ENCODE assay signal across 16 cellular contexts in genomic region chr19:18309525-18310064, GRCh38.
"Had no signal": no experiment of that assay in that cellular context is flagged by ENCODE, and none has a peak within 500 bp of the region (broad histone marks: within the 10 kb centered on the region; RNA-seq: fewer than 3 reads in every experiment).

No MANE protein-coding gene starts in this region.

- H3K27ac Mint-ChIP-seq: activated B cell treated with CpG ODN at 0.5 μM for 24 hours; activated CD4-positive, alpha-beta T cell treated with anti-CD3 and anti-CD28 coated beads, Interleukin-2, amount 10 ng/mL, durations not matched to agents 24 days and 14 days had no signal

- H3K4me3 ChIP-seq: adrenal gland, right atrium auricular region, smooth muscle cell, upper lobe of right lung had no signal

- H3K4me3 Mint-ChIP-seq: activated B cell treated with CpG ODN at 0.5 μM for 24 hours; activated CD4-positive, alpha-beta T cell treated with anti-CD3 and anti-CD28 coated beads, Interleukin-2, amount 10 ng/mL, durations not matched to agents 24 days and 14 days; activated CD8-positive, alpha-beta T cell treated with anti-CD3 and anti-CD28 coated beads, Interleukin-2, amount 10 ng/mL, durations not matched to agents 7 days and 5 days; immature natural killer cell; natural killer cell; stimulated activated naive CD8-positive, alpha-beta T cell treated with anti-CD3 and anti-CD28 coated beads, Interleukin-15, Interleukin-2, amounts not matched to agents 100 ng/mL and 50 ng/mL, for 24 hours; T-helper 2 cell treated with Interferon-gamma antibody and Interleukin-4, amounts not matched to agents 5 μg/mL and 100 μg/mL, for 36 hours had no signal

- H3K9me3 ChIP-seq: adrenal gland, right atrium auricular region, upper lobe of right lung had no signal

- H3K4me2 ChIP-seq: smooth muscle cell had no signal

- H3K27me3 Mint-ChIP-seq: activated B cell treated with CpG ODN at 0.5 μM for 24 hours; activated CD4-positive, alpha-beta T cell treated with anti-CD3 and anti-CD28 coated beads, Interleukin-2, amount 10 ng/mL, durations not matched to agents 24 days and 14 days; stimulated activated naive CD8-positive, alpha-beta T cell treated with anti-CD3 and anti-CD28 coated beads, Interleukin-15, Interleukin-2, amounts not matched to agents 100 ng/mL and 50 ng/mL, for 24 hours had no signal

- H3K9me3 Mint-ChIP-seq: activated B cell treated with CpG ODN at 0.5 μM for 24 hours; activated CD4-positive, alpha-beta T cell treated with anti-CD3 and anti-CD28 coated beads, Interleukin-2, amount 10 ng/mL, durations not matched to agents 24 days and 14 days; immature natural killer cell; natural killer cell; stimulated activated naive CD8-positive, alpha-beta T cell treated with anti-CD3 and anti-CD28 coated beads, Interleukin-15, Interleukin-2, amounts not matched to agents 100 ng/mL and 50 ng/mL, for 24 hours; T-helper 2 cell treated with Interferon-gamma antibody and Interleukin-4, amounts not matched to agents 5 μg/mL and 100 μg/mL, for 36 hours had no signal

- ATAC-seq: activated CD8-positive, alpha-beta T cell treated with anti-CD3 and anti-CD28 coated beads, Interleukin-2, amount 10 ng/mL, durations not matched to agents 7 days and 5 days; natural killer cell; upper lobe of right lung had no signal

- DNase-seq: activated B cell treated with CpG ODN at 0.5 μM for 24 hours; activated CD4-positive, alpha-beta T cell treated with anti-CD3 and anti-CD28 coated beads, Interleukin-2, amount 10 ng/mL, durations not matched to agents 24 days and 14 days; activated CD8-positive, alpha-beta T cell treated with anti-CD3 and anti-CD28 coated beads, Interleukin-2, amount 10 ng/mL, durations not matched to agents 7 days and 5 days; activated naive CD4-positive, alpha-beta T cell; dermis blood vessel endothelial cell; foreskin melanocyte; immature natural killer cell; mesendoderm; natural killer cell; upper lobe of right lung had no signal

- H3K27ac ChIP-seq: epithelial cell of prostate, right atrium auricular region, upper lobe of right lung had no signal

- H3K36me3 Mint-ChIP-seq: natural killer cell had no signal

- H3K27me3 ChIP-seq: adrenal gland, right atrium auricular region, upper lobe of right lung had no signal
